In the genomic region with DNA sequence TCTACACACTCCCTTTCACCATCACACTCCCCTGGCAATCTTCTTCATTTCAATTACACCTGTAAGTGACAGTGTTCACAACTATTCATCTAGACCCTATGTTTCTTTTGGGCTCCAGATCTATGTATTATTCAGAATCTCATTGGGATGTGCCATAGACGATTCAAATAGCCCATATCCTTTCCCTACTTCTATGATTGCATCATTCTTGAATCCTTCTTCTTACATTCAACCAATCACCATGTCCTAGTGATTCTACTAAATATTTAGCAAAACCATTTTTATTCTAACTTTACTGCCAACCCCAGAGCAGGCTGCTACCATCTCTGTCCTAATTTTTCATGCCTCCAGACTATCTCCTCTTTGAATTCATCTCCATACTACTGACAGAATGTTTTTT, we compare ENCODE assay signal across 29 cellular contexts.
"Had no signal": no experiment of that assay in that cellular context is flagged by ENCODE, and none has a peak within 500 bp of the region (broad histone marks: within the 10 kb centered on the region; RNA-seq: fewer than 3 reads in every experiment).

No MANE protein-coding gene starts in this region.

- H3K27ac ChIP-seq: colonic mucosa, coronary artery, epithelial cell of prostate, esophagus muscularis mucosa, esophagus squamous epithelium, foreskin keratinocyte, gastrocnemius medialis, gastroesophageal sphincter, heart left ventricle, heart right ventricle had no signal

- H3K36me3 ChIP-seq: colonic mucosa, esophagus muscularis mucosa, esophagus squamous epithelium, gastrocnemius medialis, gastroesophageal sphincter, heart left ventricle, heart right ventricle had no signal

- H3K4me3 Mint-ChIP-seq: dendritic cell treated with granulocyte-macrophage colony-stimulating factor and Interleukin-4, amounts not matched to agents 40 ng/mL and 50 ng/mL, for 4 days; effector memory CD8-positive, alpha-beta T cell; endodermal cell had no signal

- H3K27me3 ChIP-seq: colonic mucosa, dorsolateral prefrontal cortex, esophagus muscularis mucosa, esophagus squamous epithelium, foreskin keratinocyte, gastrocnemius medialis, gastroesophageal sphincter, heart left ventricle, heart right ventricle had no signal

- DNase-seq: colonic mucosa; cortex of kidney; dermis blood vessel endothelial cell; dorsolateral prefrontal cortex; effector CD4-positive, alpha-beta T cell; effector CD8-positive, alpha-beta T cell; effector memory CD4-positive, alpha-beta T cell; effector memory CD8-positive, alpha-beta T cell; endodermal cell; erythroblast; esophagus squamous epithelium; foreskin fibroblast; foreskin keratinocyte; foreskin melanocyte; gastrocnemius medialis; glutamatergic neuron; head of caudate nucleus; heart left ventricle; heart right ventricle had no signal

- H3K9me3 Mint-ChIP-seq: dendritic cell treated with granulocyte-macrophage colony-stimulating factor and Interleukin-4, amounts not matched to agents 40 ng/mL and 50 ng/mL, for 4 days; endodermal cell had no signal

- H3K4me3 ChIP-seq: colonic mucosa, coronary artery, dorsolateral prefrontal cortex, esophagus muscularis mucosa, esophagus squamous epithelium, gastrocnemius medialis, gastroesophageal sphincter, heart left ventricle, heart right ventricle had no signal

- H3K9me3 ChIP-seq: colonic mucosa, esophagus muscularis mucosa, esophagus squamous epithelium, gastrocnemius medialis, gastroesophageal sphincter, heart left ventricle, heart right ventricle had no signal

- H3K27ac Mint-ChIP-seq: dendritic cell treated with granulocyte-macrophage colony-stimulating factor and Interleukin-4, amounts not matched to agents 40 ng/mL and 50 ng/mL, for 4 days; effector memory CD8-positive, alpha-beta T cell; endodermal cell had no signal

- H3K4me1 ChIP-seq: colonic mucosa, esophagus muscularis mucosa, esophagus squamous epithelium, foreskin keratinocyte, gastrocnemius medialis, gastroesophageal sphincter had no signal

- ATAC-seq: effector memory CD8-positive, alpha-beta T cell; esophagus mucosa; foreskin keratinocyte; gastrocnemius medialis; gastroesophageal sphincter; heart left ventricle; heart right ventricle had no signal

- FAIRE-seq: colon, endometrium, endothelial cell of umbilical vein, frontal cortex had no signal

- H3K27me3 Mint-ChIP-seq: effector memory CD8-positive, alpha-beta T cell had no signal
